14 cellular contexts compared by ENCODE assay signal in the genomic region with DNA sequence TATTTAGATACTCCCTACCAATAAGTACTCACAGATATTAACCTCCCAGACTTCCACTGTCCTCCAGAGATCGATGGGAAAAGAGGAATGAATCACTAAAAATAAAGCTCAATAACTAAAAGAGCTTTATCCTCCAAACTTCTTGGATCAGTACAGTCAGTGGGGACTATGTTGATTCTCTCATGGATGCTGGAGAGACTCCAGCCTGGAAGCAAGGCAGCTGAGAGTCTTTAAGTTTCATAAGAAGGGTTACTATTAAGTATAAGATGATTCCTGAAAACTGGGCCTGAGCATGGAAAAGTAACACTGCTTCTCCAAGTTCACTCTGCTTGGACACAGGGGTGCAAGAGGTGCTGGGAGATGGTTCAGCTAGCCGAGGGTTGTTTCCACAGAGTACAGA. TPM values are rescaled to one million over a fixed set of nuclear protein-coding genes. Genes with fewer than 3 reads are reported as not detected.
A peak's percentile ranks its signal among the peaks of the same experiment; 100 is the strongest.
DNase-seq lines count a peak whose midpoint lies in the region; ATAC-seq and TF ChIP-seq lines count a peak whose summit lies in the region.
"Had no signal": no experiment of that assay in that cellular context is flagged by ENCODE, and none has a peak within 500 bp of the region (broad histone marks: within the 10 kb centered on the region; RNA-seq: fewer than 3 reads in every experiment).

No MANE protein-coding gene starts in this region.

- H3K27ac ChIP-seq in hepatocyte: peak overlapping the region; percentile 15
- peak overlapping the region in 14 of 21 experiments; percentile 5 to 69 (median 42) for H3K27ac ChIP-seq in skin epidermis
- H3K27ac ChIP-seq: epithelial cell of prostate, thyroid gland had no signal

- H3K27me3 Mint-ChIP-seq in chondrocyte (ENCODE audit: low read depth): no peaks in the 10 kb centered on the region

- ATAC-seq in HG03378 (IDR thresholded peaks at IDR 0.05; ENCODE audit: unreplicated experiment) (no peak), GM19023 (IDR thresholded peaks at IDR 0.05; ENCODE audit: unreplicated experiment) (no peak), GM19397 (IDR thresholded peaks at IDR 0.05; ENCODE audit: unreplicated experiment) (no peak)

- peaks cover 51% of the 10 kb centered on the region for H3K4me1 Mint-ChIP-seq in chondrocyte (ENCODE audit: low read depth)

- no peak overlapping the region for H3K4me3 Mint-ChIP-seq in chondrocyte (ENCODE audit: unreplicated experiment)

- peak overlapping the region; percentile 4 for H3K27ac Mint-ChIP-seq in chondrocyte (ENCODE audit: unreplicated experiment)

- no peak for TF ChIP-seq CTCF in AG10803 (conservative IDR thresholded peaks at IDR 0.05; ENCODE audit: low read length)
- TF ChIP-seq CTCF in chondrocyte (IDR thresholded peaks at IDR 0.05): no peak
- TF ChIP-seq CTCF in hepatocyte (IDR thresholded peaks at IDR 0.05; ENCODE audit: poor library complexity): no peak

- no peaks in the 10 kb centered on the region for H3K36me3 ChIP-seq in hepatocyte (replicated peaks; ENCODE audit: insufficient read depth, low read depth)
- H3K36me3 ChIP-seq: thyroid gland had no signal

- no peaks in the 10 kb centered on the region for H3K9me3 ChIP-seq in hepatocyte (ENCODE audit: low read depth)
- H3K9me3 ChIP-seq: thyroid gland had no signal

- no peaks in the 10 kb centered on the region for H3K27me3 ChIP-seq in hepatocyte
- H3K27me3 ChIP-seq: thyroid gland had no signal

- peaks cover 25% of the 10 kb centered on the region for H3K4me1 ChIP-seq in hepatocyte (ENCODE audit: insufficient read depth)
- H3K4me1 ChIP-seq: thyroid gland had no signal

- no peaks in the 10 kb centered on the region for H4K20me1 ChIP-seq in hepatocyte (ENCODE audit: insufficient read depth, poor library complexity, severe bottlenecking)

- H3K9me3 Mint-ChIP-seq in chondrocyte (ENCODE audit: low read depth): no peaks in the 10 kb centered on the region

- peak overlapping the region; percentile 38 for H3K4me2 ChIP-seq in hepatocyte

- no peaks in the 10 kb centered on the region for H3K9me2 ChIP-seq in hepatocyte (replicated peaks; ENCODE audit: insufficient read depth)

- DNase-seq in AG10803 (ENCODE audit: low read depth) (peak; percentile 43), chondrocyte (ENCODE audit: low spot score) (no peak), hepatocyte (ENCODE audit: low spot score) (no peak), inferior parietal cortex (ENCODE audit: extremely low spot score) (no peak)
- DNase-seq: activated CD4-positive, alpha-beta T cell treated with anti-CD3 and anti-CD28 coated beads for 48 hours; NCI-H82; nucleus accumbens; thyroid gland had no signal

- H3K79me2 ChIP-seq in hepatocyte: no peaks in the 10 kb centered on the region

- H2AFZ ChIP-seq in hepatocyte: peak overlapping the region; percentile 13

- H3K4me3 ChIP-seq in AG10803 (ENCODE audit: low read length) (peak overlapping the region; percentile 44), hepatocyte (no peak overlapping the region), skin epidermis (no peak overlapping the region)
- H3K4me3 ChIP-seq: lung, thyroid gland had no signal

- H3K36me3 Mint-ChIP-seq in chondrocyte (ENCODE audit: low read depth): no peaks in the 10 kb centered on the region

- 51% methylated on average over 2 of the region's 2 CpGs for WGBS in hepatocyte (ENCODE audit: low lambda C conversion rate, missing lambda C conversion rate)

RNA-seq across cellular contexts. Expression of a gene that starts 6.2 kb away (rescaled TPM):
- total RNA-seq in chondrocyte: 103 to 182 TPM (median 172 TPM) in 3 replicates
- 40.2 and 40.7 TPM in 2 replicates for total RNA-seq in hepatocyte
- 15.7 and 21.6 TPM in 2 replicates for polyA plus RNA-seq in hepatocyte
